ENCODE assay signal across 1 cellular context in the genomic region with DNA sequence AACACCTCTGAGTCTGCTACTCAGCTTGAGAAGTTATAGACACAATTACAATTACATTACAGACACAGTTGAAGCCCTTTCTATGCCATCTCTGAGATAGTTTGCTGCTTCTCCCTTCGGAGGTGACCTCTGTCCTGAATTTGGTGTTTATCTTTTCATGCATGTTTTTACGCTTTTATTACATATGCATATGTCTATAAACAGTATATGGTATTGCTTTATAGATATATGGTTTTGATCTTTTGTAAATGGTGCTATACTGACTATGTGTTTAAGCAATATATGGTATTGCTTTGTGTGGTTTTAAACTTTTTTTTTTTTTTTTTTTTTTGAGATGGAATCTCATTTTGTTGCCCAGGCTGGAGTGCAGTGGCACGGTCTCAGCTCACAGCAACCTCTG.
TF ChIP-seq lines count a peak whose summit lies in the region.

No MANE protein-coding gene starts in this region.

TF ChIP-seq in HCT116, 20 proteins besides CTCF, POLR2A, EP300 and RAD21 (continued from another document):
- no peak for TF ChIP-seq REST (IDR thresholded peaks at IDR 0.05; ENCODE audit: low read depth)
- TF ChIP-seq SRF (IDR thresholded peaks at IDR 0.05; ENCODE audit: low read depth), result no peak
- no peak for TF ChIP-seq ELF1 (IDR thresholded peaks at IDR 0.05; ENCODE audit: borderline replicate concordance, low read depth)
- no peak for TF ChIP-seq EZH2phosphoT487 (IDR thresholded peaks at IDR 0.05; ENCODE audit: borderline replicate concordance)
- TF ChIP-seq SP1 (IDR thresholded peaks at IDR 0.05; ENCODE audit: low read depth), result no peak
- no peak for TF ChIP-seq TCF7L2 (IDR thresholded peaks at IDR 0.05; ENCODE audit: borderline replicate concordance, extremely low read depth, insufficient read depth, insufficient read length)
- TF ChIP-seq ZNF274 (IDR thresholded peaks at IDR 0.05; ENCODE audit: low read depth, low read length), result no peak
- TF ChIP-seq SIN3A (IDR thresholded peaks at IDR 0.05; ENCODE audit: low read depth), result no peak
- TF ChIP-seq EGR1 (IDR thresholded peaks at IDR 0.05; ENCODE audit: low read depth), result no peak
- TF ChIP-seq, protein P1, sequence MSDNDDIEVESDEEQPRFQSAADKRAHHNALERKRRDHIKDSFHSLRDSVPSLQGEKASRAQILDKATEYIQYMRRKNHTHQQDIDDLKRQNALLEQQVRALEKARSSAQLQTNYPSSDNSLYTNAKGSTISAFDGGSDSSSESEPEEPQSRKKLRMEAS (IDR thresholded peaks at IDR 0.05), result no peak
- no peak for TF ChIP-seq CBX3 (IDR thresholded peaks at IDR 0.05; ENCODE audit: low read depth)
- no peak for TF ChIP-seq ZFX (IDR thresholded peaks at IDR 0.05)
- no peak for TF ChIP-seq JUND (IDR thresholded peaks at IDR 0.05)
- TF ChIP-seq, protein P2, sequence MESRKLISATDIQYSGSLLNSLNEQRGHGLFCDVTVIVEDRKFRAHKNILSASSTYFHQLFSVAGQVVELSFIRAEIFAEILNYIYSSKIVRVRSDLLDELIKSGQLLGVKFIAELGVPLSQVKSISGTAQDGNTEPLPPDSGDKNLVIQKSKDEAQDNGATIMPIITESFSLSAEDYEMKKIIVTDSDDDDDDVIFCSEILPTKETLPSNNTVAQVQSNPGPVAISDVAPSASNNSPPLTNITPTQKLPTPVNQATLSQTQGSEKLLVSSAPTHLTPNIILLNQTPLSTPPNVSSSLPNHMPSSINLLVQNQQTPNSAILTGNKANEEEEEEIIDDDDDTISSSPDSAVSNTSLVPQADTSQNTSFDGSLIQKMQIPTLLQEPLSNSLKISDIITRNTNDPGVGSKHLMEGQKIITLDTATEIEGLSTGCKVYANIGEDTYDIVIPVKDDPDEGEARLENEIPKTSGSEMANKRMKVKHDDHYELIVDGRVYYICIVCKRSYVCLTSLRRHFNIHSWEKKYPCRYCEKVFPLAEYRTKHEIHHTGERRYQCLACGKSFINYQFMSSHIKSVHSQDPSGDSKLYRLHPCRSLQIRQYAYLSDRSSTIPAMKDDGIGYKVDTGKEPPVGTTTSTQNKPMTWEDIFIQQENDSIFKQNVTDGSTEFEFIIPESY (IDR thresholded peaks at IDR 0.05; ENCODE audit: extremely low read depth, insufficient replicate concordance, low read length), result no peak
- no peak for TF ChIP-seq CEBPB (IDR thresholded peaks at IDR 0.05; ENCODE audit: low read depth)
- TF ChIP-seq FOSL1 (IDR thresholded peaks at IDR 0.05; ENCODE audit: low read depth), result no peak
